2 cellular contexts compared by ENCODE assay signal in genomic region chr14:102544745-102545460, GRCh38.
TF ChIP-seq lines count a peak whose summit lies in the region.

No MANE protein-coding gene starts in this region.

TF ChIP-seq in SK-N-SH, 30 proteins besides CTCF, POLR2A, EP300 and RAD21 (continued from another document):
- TF ChIP-seq USF2 (IDR thresholded peaks at IDR 0.05; ENCODE audit: borderline replicate concordance, low read depth, low read length) (no peak), YY1 (IDR thresholded peaks at IDR 0.05; ENCODE audit: low read depth) (no peak), NFIC (IDR thresholded peaks at IDR 0.05; ENCODE audit: borderline replicate concordance) (no peak), MEF2A (IDR thresholded peaks at IDR 0.05; ENCODE audit: borderline replicate concordance, low read depth) (no peak), TCF12 (IDR thresholded peaks at IDR 0.05) (no peak), POLR2AphosphoS5 (IDR thresholded peaks at IDR 0.05; ENCODE audit: low read depth, low read length) (no peak), MAX (IDR thresholded peaks at IDR 0.05; ENCODE audit: low read depth) (no peak), FOXJ3 (CRISPR knock-in tag; IDR thresholded peaks at IDR 0.05) (no peak)
- TF ChIP-seq, protein P1, sequence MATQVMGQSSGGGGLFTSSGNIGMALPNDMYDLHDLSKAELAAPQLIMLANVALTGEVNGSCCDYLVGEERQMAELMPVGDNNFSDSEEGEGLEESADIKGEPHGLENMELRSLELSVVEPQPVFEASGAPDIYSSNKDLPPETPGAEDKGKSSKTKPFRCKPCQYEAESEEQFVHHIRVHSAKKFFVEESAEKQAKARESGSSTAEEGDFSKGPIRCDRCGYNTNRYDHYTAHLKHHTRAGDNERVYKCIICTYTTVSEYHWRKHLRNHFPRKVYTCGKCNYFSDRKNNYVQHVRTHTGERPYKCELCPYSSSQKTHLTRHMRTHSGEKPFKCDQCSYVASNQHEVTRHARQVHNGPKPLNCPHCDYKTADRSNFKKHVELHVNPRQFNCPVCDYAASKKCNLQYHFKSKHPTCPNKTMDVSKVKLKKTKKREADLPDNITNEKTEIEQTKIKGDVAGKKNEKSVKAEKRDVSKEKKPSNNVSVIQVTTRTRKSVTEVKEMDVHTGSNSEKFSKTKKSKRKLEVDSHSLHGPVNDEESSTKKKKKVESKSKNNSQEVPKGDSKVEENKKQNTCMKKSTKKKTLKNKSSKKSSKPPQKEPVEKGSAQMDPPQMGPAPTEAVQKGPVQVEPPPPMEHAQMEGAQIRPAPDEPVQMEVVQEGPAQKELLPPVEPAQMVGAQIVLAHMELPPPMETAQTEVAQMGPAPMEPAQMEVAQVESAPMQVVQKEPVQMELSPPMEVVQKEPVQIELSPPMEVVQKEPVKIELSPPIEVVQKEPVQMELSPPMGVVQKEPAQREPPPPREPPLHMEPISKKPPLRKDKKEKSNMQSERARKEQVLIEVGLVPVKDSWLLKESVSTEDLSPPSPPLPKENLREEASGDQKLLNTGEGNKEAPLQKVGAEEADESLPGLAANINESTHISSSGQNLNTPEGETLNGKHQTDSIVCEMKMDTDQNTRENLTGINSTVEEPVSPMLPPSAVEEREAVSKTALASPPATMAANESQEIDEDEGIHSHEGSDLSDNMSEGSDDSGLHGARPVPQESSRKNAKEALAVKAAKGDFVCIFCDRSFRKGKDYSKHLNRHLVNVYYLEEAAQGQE (IDR thresholded peaks at IDR 0.05; ENCODE audit: low read depth, low read length), result no peak
TF ChIP-seq in SK-N-SH: peak in this region for 0.

TF ChIP-seq in SK-N-SH treated with all-trans-retinoic acid at 6 μM for 48 hours, 23 proteins besides CTCF, POLR2A, EP300 and RAD21 (continued from another document):
- TF ChIP-seq, protein P2, sequence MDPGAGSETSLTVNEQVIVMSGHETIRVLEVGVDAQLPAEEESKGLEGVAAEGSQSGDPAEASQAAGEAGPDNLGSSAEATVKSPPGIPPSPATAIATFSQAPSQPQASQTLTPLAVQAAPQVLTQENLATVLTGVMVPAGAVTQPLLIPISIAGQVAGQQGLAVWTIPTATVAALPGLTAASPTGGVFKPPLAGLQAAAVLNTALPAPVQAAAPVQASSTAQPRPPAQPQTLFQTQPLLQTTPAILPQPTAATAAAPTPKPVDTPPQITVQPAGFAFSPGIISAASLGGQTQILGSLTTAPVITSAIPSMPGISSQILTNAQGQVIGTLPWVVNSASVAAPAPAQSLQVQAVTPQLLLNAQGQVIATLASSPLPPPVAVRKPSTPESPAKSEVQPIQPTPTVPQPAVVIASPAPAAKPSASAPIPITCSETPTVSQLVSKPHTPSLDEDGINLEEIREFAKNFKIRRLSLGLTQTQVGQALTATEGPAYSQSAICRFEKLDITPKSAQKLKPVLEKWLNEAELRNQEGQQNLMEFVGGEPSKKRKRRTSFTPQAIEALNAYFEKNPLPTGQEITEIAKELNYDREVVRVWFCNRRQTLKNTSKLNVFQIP (CRISPR knock-in tag; IDR thresholded peaks at IDR 0.05; ENCODE audit: borderline replicate concordance, low read depth), result no peak
- TF ChIP-seq ZNF8 (CRISPR knock-in tag; IDR thresholded peaks at IDR 0.05), result no peak
- TF ChIP-seq, protein P3, sequence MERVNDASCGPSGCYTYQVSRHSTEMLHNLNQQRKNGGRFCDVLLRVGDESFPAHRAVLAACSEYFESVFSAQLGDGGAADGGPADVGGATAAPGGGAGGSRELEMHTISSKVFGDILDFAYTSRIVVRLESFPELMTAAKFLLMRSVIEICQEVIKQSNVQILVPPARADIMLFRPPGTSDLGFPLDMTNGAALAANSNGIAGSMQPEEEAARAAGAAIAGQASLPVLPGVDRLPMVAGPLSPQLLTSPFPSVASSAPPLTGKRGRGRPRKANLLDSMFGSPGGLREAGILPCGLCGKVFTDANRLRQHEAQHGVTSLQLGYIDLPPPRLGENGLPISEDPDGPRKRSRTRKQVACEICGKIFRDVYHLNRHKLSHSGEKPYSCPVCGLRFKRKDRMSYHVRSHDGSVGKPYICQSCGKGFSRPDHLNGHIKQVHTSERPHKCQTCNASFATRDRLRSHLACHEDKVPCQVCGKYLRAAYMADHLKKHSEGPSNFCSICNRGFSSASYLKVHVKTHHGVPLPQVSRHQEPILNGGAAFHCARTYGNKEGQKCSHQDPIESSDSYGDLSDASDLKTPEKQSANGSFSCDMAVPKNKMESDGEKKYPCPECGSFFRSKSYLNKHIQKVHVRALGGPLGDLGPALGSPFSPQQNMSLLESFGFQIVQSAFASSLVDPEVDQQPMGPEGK (CRISPR knock-in tag; IDR thresholded peaks at IDR 0.05; ENCODE audit: borderline replicate concordance), result no peak
- TF ChIP-seq, protein P4, sequence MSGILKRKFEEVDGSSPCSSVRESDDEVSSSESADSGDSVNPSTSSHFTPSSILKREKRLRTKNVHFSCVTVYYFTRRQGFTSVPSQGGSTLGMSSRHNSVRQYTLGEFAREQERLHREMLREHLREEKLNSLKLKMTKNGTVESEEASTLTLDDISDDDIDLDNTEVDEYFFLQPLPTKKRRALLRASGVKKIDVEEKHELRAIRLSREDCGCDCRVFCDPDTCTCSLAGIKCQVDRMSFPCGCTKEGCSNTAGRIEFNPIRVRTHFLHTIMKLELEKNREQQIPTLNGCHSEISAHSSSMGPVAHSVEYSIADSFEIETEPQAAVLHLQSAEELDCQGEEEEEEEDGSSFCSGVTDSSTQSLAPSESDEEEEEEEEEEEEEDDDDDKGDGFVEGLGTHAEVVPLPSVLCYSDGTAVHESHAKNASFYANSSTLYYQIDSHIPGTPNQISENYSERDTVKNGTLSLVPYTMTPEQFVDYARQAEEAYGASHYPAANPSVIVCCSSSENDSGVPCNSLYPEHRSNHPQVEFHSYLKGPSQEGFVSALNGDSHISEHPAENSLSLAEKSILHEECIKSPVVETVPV (CRISPR knock-in tag; IDR thresholded peaks at IDR 0.05), result no peak
- no peak for TF ChIP-seq TOX (CRISPR knock-in tag; IDR thresholded peaks at IDR 0.05; ENCODE audit: borderline replicate concordance)
- no peak for TF ChIP-seq ZFP30 (CRISPR knock-in tag; IDR thresholded peaks at IDR 0.05)
- no peak for TF ChIP-seq ISL1 (CRISPR knock-in tag; IDR thresholded peaks at IDR 0.05)
